Comparison of ENCODE assay signal across 8 cellular contexts in genomic region chr10:126504051-126504760, GRCh38.
DNase-seq lines count a peak whose midpoint lies in the region; ATAC-seq and TF ChIP-seq lines count a peak whose summit lies in the region.

No MANE protein-coding gene starts in this region.

- ATAC-seq in foreskin keratinocyte (peak; percentile 66), HG02642 (IDR thresholded peaks at IDR 0.05; ENCODE audit: poor library complexity, unreplicated experiment) (no peak)

- H3K27ac ChIP-seq in foreskin keratinocyte (no peak overlapping the region), osteoblast (ENCODE audit: low read depth, low read length) (no peak overlapping the region)

- H3K4me1 Mint-ChIP-seq in activated CD4-positive, alpha-beta T cell treated with anti-CD3 and anti-CD28 coated beads, Interleukin-2, amount 10 ng/mL, durations not matched to agents 7 days and 5 days = no peaks in the 10 kb centered on the region

- H3K9me3 ChIP-seq in osteoblast (ENCODE audit: low read depth, low read length) = no peaks in the 10 kb centered on the region

- CTCF ChIA-PET in activated CD4-positive, alpha-beta T cell treated with anti-CD3 and anti-CD28 coated beads, Interleukin-2, amount 10 ng/mL, durations not matched to agents 7 days and 5 days (lab: Charles Lee) = interaction anchor here (0.5 kb wide), 1 partner anchor 110 kb away, joined by 4 read pairs; no protein-coding TSS in a partner anchor

- H3K36me3 Mint-ChIP-seq in activated CD4-positive, alpha-beta T cell treated with anti-CD3 and anti-CD28 coated beads, Interleukin-2, amount 10 ng/mL, durations not matched to agents 7 days and 5 days (ENCODE audit: low read depth) = no peaks in the 10 kb centered on the region

- no peaks in the 10 kb centered on the region for H3K9me3 Mint-ChIP-seq in activated CD4-positive, alpha-beta T cell treated with anti-CD3 and anti-CD28 coated beads, Interleukin-2, amount 10 ng/mL, durations not matched to agents 7 days and 5 days

- POLR2A ChIA-PET in activated CD4-positive, alpha-beta T cell treated with anti-CD3 and anti-CD28 coated beads, Interleukin-2, amount 10 ng/mL, durations not matched to agents 7 days and 5 days (lab: Charles Lee) = no interaction called here

- peak overlapping the region; percentile 4 for H3K4me2 ChIP-seq in osteoblast (ENCODE audit: insufficient read depth, low read length)

- H3K4me3 Mint-ChIP-seq in activated CD4-positive, alpha-beta T cell treated with anti-CD3 and anti-CD28 coated beads, Interleukin-2, amount 10 ng/mL, durations not matched to agents 7 days and 5 days = no peak overlapping the region

- H3K27me3 ChIP-seq in foreskin keratinocyte (no peaks in the 10 kb centered on the region), osteoblast (ENCODE audit: insufficient read depth, low read length) (no peaks in the 10 kb centered on the region)

- no peaks in the 10 kb centered on the region for H3K79me2 ChIP-seq in osteoblast (ENCODE audit: insufficient read depth, low read length)

- H3K27me3 Mint-ChIP-seq in activated CD4-positive, alpha-beta T cell treated with anti-CD3 and anti-CD28 coated beads, Interleukin-2, amount 10 ng/mL, durations not matched to agents 7 days and 5 days = no peaks in the 10 kb centered on the region

- H3K4me1 ChIP-seq in foreskin keratinocyte (no peaks in the 10 kb centered on the region), osteoblast (ENCODE audit: insufficient read depth, low read length) (peaks cover 9% of the 10 kb centered on the region)

- no peak overlapping the region for H3K27ac Mint-ChIP-seq in activated CD4-positive, alpha-beta T cell treated with anti-CD3 and anti-CD28 coated beads, Interleukin-2, amount 10 ng/mL, durations not matched to agents 7 days and 5 days

- no peaks in the 10 kb centered on the region for H3K36me3 ChIP-seq in osteoblast (ENCODE audit: insufficient read depth, low read length)

- H4K20me1 ChIP-seq in osteoblast (ENCODE audit: insufficient read depth, low read length) = no peaks in the 10 kb centered on the region

- H2AFZ ChIP-seq in osteoblast (ENCODE audit: low read length) = peak overlapping the region; percentile 57

- peak; percentile 4 for DNase-seq in activated CD4-positive, alpha-beta T cell treated with anti-CD3 and anti-CD28 coated beads, Interleukin-2, amount 50 U/mL, for 48 hours
- DNase-seq in activated CD4-positive, alpha-beta T cell treated with anti-CD3 and anti-CD28 coated beads, Interleukin-2, amount 10 ng/mL, durations not matched to agents 7 days and 5 days = no peak
- peak; percentile 49 for DNase-seq in HuH-7 (ENCODE audit: low spot score)
- peak; percentile 68 for DNase-seq in SW480 (ENCODE audit: low spot score)
- peak in 1 of 2 donors; percentile 34 for DNase-seq in foreskin keratinocyte
- peak; percentile 94 for DNase-seq in osteoblast (ENCODE audit: insufficient read length, low spot score, missing footprints)
- no peak for DNase-seq in activated CD8-positive, alpha-beta memory T cell treated with anti-CD3 and anti-CD28 coated beads, Interleukin-2, amount 50 U/mL, for 48 hours

- TF ChIP-seq CTCF in foreskin keratinocyte (conservative IDR thresholded peaks at IDR 0.05) = peak; percentile 62
- peak; percentile 81 for TF ChIP-seq CTCF in osteoblast (IDR thresholded peaks at IDR 0.05; ENCODE audit: extremely low read depth, low read depth, low read length)

- no peak overlapping the region for H3K4me3 ChIP-seq in osteoblast (ENCODE audit: insufficient read depth, low read length)

Comparison
In these comparisons a context has a peak if more than half of its experiments do, and no peak if none do; other contexts are left out.
1. DNase-seq: peak in activated CD4-positive, alpha-beta T cell treated with anti-CD3 and anti-CD28 coated beads, Interleukin-2, amount 50 U/mL, for 48 hours (2 of 2), HuH-7 (single experiment), SW480 (single experiment) and osteoblast (single experiment); none in activated CD4-positive, alpha-beta T cell treated with anti-CD3 and anti-CD28 coated beads, Interleukin-2, amount 10 ng/mL, durations not matched to agents 7 days and 5 days (single experiment) and activated CD8-positive, alpha-beta memory T cell treated with anti-CD3 and anti-CD28 coated beads, Interleukin-2, amount 50 U/mL, for 48 hours (single experiment).